8 cellular contexts compared by ENCODE assay signal in genomic region chr13:99500839-99501134, GRCh38. TPM values are rescaled to one million over a fixed set of nuclear protein-coding genes. Genes with fewer than 3 reads are reported as not detected.
DNase-seq lines count a peak whose midpoint lies in the region; ATAC-seq and TF ChIP-seq lines count a peak whose summit lies in the region.

No MANE protein-coding gene starts in this region.

- H3K27ac ChIP-seq in subcutaneous abdominal adipose tissue (ENCODE audit: low read depth, low read length): peak overlapping the region; percentile 80

- POLR2A ChIA-PET in WTC11 (lab: Charles Lee): no interaction called here

- peaks cover 39% of the 10 kb centered on the region for H3K4me1 Mint-ChIP-seq in WTC11

- H3K4me1 ChIP-seq in iPS-15b (ENCODE audit: control insufficient read depth, insufficient read depth, low read length) (peaks cover 5% of the 10 kb centered on the region), subcutaneous abdominal adipose tissue (ENCODE audit: control insufficient read depth in 5 of 5, insufficient read depth in 5 of 5, low read length in 5 of 5) (peaks cover 14 to 60% (median 52%) of the 10 kb centered on the region in 5 donors)

- H3K36me3 ChIP-seq in iPS-15b (ENCODE audit: control insufficient read depth, insufficient read depth, low read length): no peaks in the 10 kb centered on the region
- H3K36me3 ChIP-seq in subcutaneous abdominal adipose tissue (ENCODE audit: control insufficient read depth in 5 of 5, insufficient read depth in 5 of 5, low read length in 5 of 5): no peaks in the 10 kb centered on the region

- H3K4me3 ChIP-seq in GM12875 (ENCODE audit: low read depth, low read length) (peak overlapping the region; percentile 80), iPS-15b (ENCODE audit: low read depth, low read length) (peak overlapping the region; percentile 91), subcutaneous abdominal adipose tissue (ENCODE audit: low read depth in 1 of 5, low read length in 5 of 5) (peak overlapping the region; percentile 92 to 99 (median 96))

- no peaks in the 10 kb centered on the region for H3K27me3 Mint-ChIP-seq in WTC11 (ENCODE audit: low read depth)

- H3K9ac ChIP-seq in iPS-15b (ENCODE audit: low read depth, low read length): peak overlapping the region; percentile 74
- H3K9ac ChIP-seq in subcutaneous abdominal adipose tissue (ENCODE audit: low read length in 5 of 5): peak overlapping the region; percentile 72 to 97 (median 94)

- CTCF ChIA-PET in WTC11 (lab: Charles Lee): interaction anchor here (0.6 kb wide), 1 partner anchor 59 kb away, joined by 3 read pairs; no protein-coding TSS in a partner anchor

- DNase-seq in WTC11 (ENCODE audit: low spot score) (no peak), cerebellar cortex (ENCODE audit: low spot score) (no peak)
- DNase-seq in effector CD4-positive, alpha-beta T cell: no peak

- no peak for TF ChIP-seq CTCF in GM12875 (IDR thresholded peaks at IDR 0.05; ENCODE audit: borderline replicate concordance, insufficient read depth, low read depth, low read length)
- no peak for TF ChIP-seq CTCF in WTC11 (IDR thresholded peaks at IDR 0.05)

- H3K27me3 ChIP-seq in iPS-15b (ENCODE audit: control insufficient read depth, insufficient read depth, low read length): no peaks in the 10 kb centered on the region
- no peaks in the 10 kb centered on the region for H3K27me3 ChIP-seq in subcutaneous abdominal adipose tissue (ENCODE audit: control insufficient read depth in 5 of 5, insufficient read depth in 4 of 5, low read length in 5 of 5)

- H3K27ac Mint-ChIP-seq in WTC11: peak overlapping the region; percentile 95

- peak; percentile 3 for ATAC-seq in HG02610 (IDR thresholded peaks at IDR 0.05; ENCODE audit: unreplicated experiment)
- peak; percentile 8 for ATAC-seq in WTC11
- no peak for ATAC-seq in GM21423 (IDR thresholded peaks at IDR 0.05; ENCODE audit: unreplicated experiment)

- H3K36me3 Mint-ChIP-seq in WTC11: peaks cover 9% of the 10 kb centered on the region

- H3K4me3 Mint-ChIP-seq in WTC11: peak overlapping the region; percentile 93

- peaks cover 17% of the 10 kb centered on the region for H3K9me3 Mint-ChIP-seq in WTC11

- H3K9me3 ChIP-seq in iPS-15b (ENCODE audit: control insufficient read depth, insufficient read depth, low read length) (no peaks in the 10 kb centered on the region), subcutaneous abdominal adipose tissue (ENCODE audit: control insufficient read depth in 5 of 5, low read length in 5 of 5) (no peaks in the 10 kb centered on the region)

TF ChIP-seq in WTC11, 78 proteins besides CTCF, POLR2A, EP300 and RAD21:
- TF ChIP-seq, protein P1, sequence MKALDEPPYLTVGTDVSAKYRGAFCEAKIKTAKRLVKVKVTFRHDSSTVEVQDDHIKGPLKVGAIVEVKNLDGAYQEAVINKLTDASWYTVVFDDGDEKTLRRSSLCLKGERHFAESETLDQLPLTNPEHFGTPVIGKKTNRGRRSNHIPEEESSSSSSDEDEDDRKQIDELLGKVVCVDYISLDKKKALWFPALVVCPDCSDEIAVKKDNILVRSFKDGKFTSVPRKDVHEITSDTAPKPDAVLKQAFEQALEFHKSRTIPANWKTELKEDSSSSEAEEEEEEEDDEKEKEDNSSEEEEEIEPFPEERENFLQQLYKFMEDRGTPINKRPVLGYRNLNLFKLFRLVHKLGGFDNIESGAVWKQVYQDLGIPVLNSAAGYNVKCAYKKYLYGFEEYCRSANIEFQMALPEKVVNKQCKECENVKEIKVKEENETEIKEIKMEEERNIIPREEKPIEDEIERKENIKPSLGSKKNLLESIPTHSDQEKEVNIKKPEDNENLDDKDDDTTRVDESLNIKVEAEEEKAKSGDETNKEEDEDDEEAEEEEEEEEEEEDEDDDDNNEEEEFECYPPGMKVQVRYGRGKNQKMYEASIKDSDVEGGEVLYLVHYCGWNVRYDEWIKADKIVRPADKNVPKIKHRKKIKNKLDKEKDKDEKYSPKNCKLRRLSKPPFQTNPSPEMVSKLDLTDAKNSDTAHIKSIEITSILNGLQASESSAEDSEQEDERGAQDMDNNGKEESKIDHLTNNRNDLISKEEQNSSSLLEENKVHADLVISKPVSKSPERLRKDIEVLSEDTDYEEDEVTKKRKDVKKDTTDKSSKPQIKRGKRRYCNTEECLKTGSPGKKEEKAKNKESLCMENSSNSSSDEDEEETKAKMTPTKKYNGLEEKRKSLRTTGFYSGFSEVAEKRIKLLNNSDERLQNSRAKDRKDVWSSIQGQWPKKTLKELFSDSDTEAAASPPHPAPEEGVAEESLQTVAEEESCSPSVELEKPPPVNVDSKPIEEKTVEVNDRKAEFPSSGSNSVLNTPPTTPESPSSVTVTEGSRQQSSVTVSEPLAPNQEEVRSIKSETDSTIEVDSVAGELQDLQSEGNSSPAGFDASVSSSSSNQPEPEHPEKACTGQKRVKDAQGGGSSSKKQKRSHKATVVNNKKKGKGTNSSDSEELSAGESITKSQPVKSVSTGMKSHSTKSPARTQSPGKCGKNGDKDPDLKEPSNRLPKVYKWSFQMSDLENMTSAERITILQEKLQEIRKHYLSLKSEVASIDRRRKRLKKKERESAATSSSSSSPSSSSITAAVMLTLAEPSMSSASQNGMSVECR (CRISPR knock-in tag; IDR thresholded peaks at IDR 0.05; ENCODE audit: borderline replicate concordance): 0 out of 2 replicates have a peak, but pooled peaks have one; percentile 58
- TF ChIP-seq MYBL2 (CRISPR knock-in tag; IDR thresholded peaks at IDR 0.05): no peak
TF ChIP-seq in WTC11: peak in this region for 1.

RNA-seq across cellular contexts. Expression of gene TM9SF2, which starts 0.5 kb away (rescaled TPM):
- total RNA-seq in WTC11 (2021): 81.9 to 84.0 TPM (median 81.9 TPM) in 3 replicates
